9 cellular contexts compared by ENCODE assay signal in the genomic region with DNA sequence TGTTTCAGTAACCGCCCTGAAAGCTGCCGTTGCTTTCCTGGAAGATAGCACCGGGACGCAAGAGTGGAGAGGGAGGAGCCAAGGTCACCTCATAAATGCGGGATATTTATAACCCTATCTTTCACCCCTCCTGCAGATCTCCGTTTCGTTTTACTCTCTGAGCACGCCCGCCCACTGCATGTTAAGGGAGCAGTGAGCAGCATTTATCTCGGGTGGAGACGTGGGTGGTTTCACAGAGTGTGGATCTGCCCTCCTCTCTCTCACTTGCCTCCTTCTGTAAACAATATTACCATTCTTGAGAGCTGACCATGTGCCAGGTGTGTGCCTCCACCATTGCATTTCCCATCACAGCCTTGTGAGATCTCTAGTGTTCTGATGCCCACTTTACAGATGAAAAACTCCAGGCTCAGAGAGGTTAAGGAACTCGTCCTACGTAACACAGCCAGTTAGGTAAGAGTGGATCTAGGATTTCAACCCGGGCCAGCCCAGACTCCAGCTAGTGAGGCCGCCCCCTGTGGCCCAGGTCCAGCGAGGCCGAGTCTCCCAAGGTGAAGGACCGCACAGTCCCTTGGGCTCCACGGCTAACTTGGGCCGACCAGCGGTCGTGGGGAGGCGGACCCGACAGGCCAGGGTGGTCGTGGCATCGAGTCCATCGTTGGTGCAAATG. TPM values are rescaled to one million over a fixed set of nuclear protein-coding genes. Genes with fewer than 3 reads are reported as not detected.
DNase-seq lines count a peak whose midpoint lies in the region; ATAC-seq, FAIRE-seq and TF ChIP-seq lines count a peak whose summit lies in the region.
"Had no signal": no experiment of that assay in that cellular context is flagged by ENCODE, and none has a peak within 500 bp of the region (broad histone marks: within the 10 kb centered on the region; RNA-seq: fewer than 3 reads in every experiment).

No MANE protein-coding gene starts in this region.

- H3K27ac ChIP-seq in C4-2B (peak overlapping the region; percentile 83), PC-9 (peak overlapping the region; percentile 85), brain microvascular endothelial cell (no peak overlapping the region), kidney (ENCODE audit: low read depth in 2 of 2, low read length in 2 of 2) (peak overlapping the region; percentile 97 to 98)

- H3F3A ChIP-seq in PC-9 (ENCODE audit: insufficient read depth, low read depth), result peaks cover 27% of the 10 kb centered on the region

- CTCF ChIA-PET in PC-9 (lab: Charles Lee), result interaction anchor here (0.6 kb wide), 2 partner anchors 158 to 751 kb away, joined by 6 to 10 read pairs; no protein-coding TSS in a partner anchor

- no peaks in the 10 kb centered on the region for H3K9me2 ChIP-seq in PC-9 (ENCODE audit: insufficient read depth)

- in situ Hi-C loops in brain microvascular endothelial cell (cut with HindIII; ENCODE audit: low pct_ligation_motif_present, low sequenced_read_pairs), result no loop called here

- BruUV-seq in PC-9 (replicated peaks; lab: Mats Ljungman, UMichigan), result TSS peak; percentile 70

- peak overlapping the region; percentile 82 for H3K4me2 ChIP-seq in PC-9

- peak overlapping the region; percentile 61 for H2AFZ ChIP-seq in PC-9

- H3K4me3 ChIP-seq in PC-9 (peak overlapping the region; percentile 71), brain microvascular endothelial cell (ENCODE audit: low read depth, low read length) (peak overlapping the region; percentile 63), kidney (ENCODE audit: low read length in 2 of 2) (peak overlapping the region; percentile 59 to 64)

- H3K9ac ChIP-seq in kidney (ENCODE audit: low read length in 2 of 2), result peak overlapping the region; percentile 62 to 94

- H3K9me3 ChIP-seq in PC-9 (ENCODE audit: insufficient read depth, low read depth) (no peaks in the 10 kb centered on the region), kidney (ENCODE audit: control insufficient read depth in 1 of 2, low read length in 2 of 2) (no peaks in the 10 kb centered on the region)

- ATAC-seq in GM19043 (IDR thresholded peaks at IDR 0.05; ENCODE audit: low read depth, unreplicated experiment), result peak; percentile 44
- ATAC-seq in HG03159 (IDR thresholded peaks at IDR 0.05; ENCODE audit: unreplicated experiment), result peak; percentile 28

- intact Hi-C loops in PC-9 (cut with micrococcal nuclease; ENCODE audit: unreplicated experiment) (loop anchor here (1.0 kb wide), 3 partner anchors 19 to 27 kb away; no protein-coding TSS in a partner anchor), kidney (cut with DNase I) (no loop called here)

- no peak for FAIRE-seq in kidney (lab: Jason Lieb, UNC)
- FAIRE-seq: TTC549 had no signal

- no peaks in the 10 kb centered on the region; the same call in 1 of the 2 replicates for H4K20me1 ChIP-seq in PC-9 (ENCODE audit: insufficient read depth)

- H3K36me3 ChIP-seq in PC-9 (ENCODE audit: low read depth), result no peaks in the 10 kb centered on the region
- no peaks in the 10 kb centered on the region for H3K36me3 ChIP-seq in brain microvascular endothelial cell (replicated peaks)
- H3K36me3 ChIP-seq in kidney (ENCODE audit: control insufficient read depth in 1 of 2, insufficient read depth in 2 of 2, low read length in 2 of 2), result no peaks in the 10 kb centered on the region

- TF ChIP-seq CTCF in C4-2B (conservative IDR thresholded peaks at IDR 0.05) (no peak), PC-9 (conservative IDR thresholded peaks at IDR 0.05) (peak; percentile 28; the same call in 1 of the 2 replicates), brain microvascular endothelial cell (IDR thresholded peaks at IDR 0.05; ENCODE audit: low read depth, low read length, missing control alignments) (no peak), kidney (IDR thresholded peaks at IDR 0.05; ENCODE audit: borderline replicate concordance, extremely low read depth, insufficient read depth) (no peak)

- peaks cover 21% of the 10 kb centered on the region for H3K79me2 ChIP-seq in PC-9 (ENCODE audit: low read depth)

- H3K27me3 ChIP-seq in PC-9 (ENCODE audit: insufficient read depth, low read depth), result no peaks in the 10 kb centered on the region
- H3K27me3 ChIP-seq in brain microvascular endothelial cell (replicated peaks), result no peaks in the 10 kb centered on the region

- POLR2A ChIA-PET in PC-9 (lab: Charles Lee; ENCODE audit: unreplicated experiment), result interaction anchor here (0.6 to 1.1 kb wide), 2 partner anchors 11 to 18 kb away, joined by 3 read pairs; no protein-coding TSS in a partner anchor

- DNase-seq in PC-9, result peak; percentile 79 to 90
- no peak for DNase-seq in brain microvascular endothelial cell
- peak; percentile 95 for DNase-seq in kidney
- DNase-seq in stimulated activated CD4-positive, alpha-beta T cell treated with anti-CD3 and anti-CD28 coated beads, Interleukin-12 subunit alpha, Interleukin-12 subunit beta, amount 100 ng/mL, for 4 hours, result peak; percentile 13
- DNase-seq in activated CD8-positive, alpha-beta memory T cell treated with anti-CD3 and anti-CD28 coated beads, Interleukin-2, amount 50 U/mL, for 48 hours, result no peak

- peaks cover 34% of the 10 kb centered on the region for H3K4me1 ChIP-seq in PC-9 (replicated peaks; ENCODE audit: insufficient read depth)
- H3K4me1 ChIP-seq in kidney (ENCODE audit: control insufficient read depth in 1 of 2, insufficient read depth in 1 of 2, low read depth in 1 of 2, low read length in 2 of 2), result peaks cover 5 to 13% of the 10 kb centered on the region in 2 donors

RNA-seq across cellular contexts. Expression of gene SEMA4B, which starts 16.9 kb away (rescaled TPM):
- total RNA-seq in PC-9 (2021), result 63.6 and 70.7 TPM in 2 replicates
- 190 TPM for total RNA-seq in kidney
- 28.7 TPM for polyA plus RNA-seq in kidney (ENCODE audit: insufficient read depth, low read depth, low replicate concordance)

RNA-seq across cellular contexts. Expression of gene CIB1, which starts 49.5 kb away (rescaled TPM):
- total RNA-seq in PC-9 (2021), result 113 and 127 TPM in 2 replicates
- total RNA-seq in kidney, result 158 TPM
- polyA plus RNA-seq in kidney (ENCODE audit: insufficient read depth, low read depth, low replicate concordance), result 321 TPM

RNA-seq across cellular contexts. Expression of gene GDPGP1, which starts 49.8 kb away (rescaled TPM):
- total RNA-seq in PC-9 (2021), result 7.5 and 7.6 TPM in 2 replicates
- 15.3 TPM for total RNA-seq in kidney
- 4.8 TPM for polyA plus RNA-seq in kidney (ENCODE audit: insufficient read depth, low read depth, low replicate concordance)

Comparison
In these comparisons a context has a peak if more than half of its experiments do, and no peak if none do; other contexts are left out.
1. DNase-seq: peak in PC-9 (2 of 2), kidney (single experiment) and stimulated activated CD4-positive, alpha-beta T cell treated with anti-CD3 and anti-CD28 coated beads, Interleukin-12 subunit alpha, Interleukin-12 subunit beta, amount 100 ng/mL, for 4 hours (single experiment); none in brain microvascular endothelial cell (single experiment) and activated CD8-positive, alpha-beta memory T cell treated with anti-CD3 and anti-CD28 coated beads, Interleukin-2, amount 50 U/mL, for 48 hours (single experiment).
2. Peak in every context shown above with its lines, with median percentiles within 50 percentile points of each other: H3K4me3 ChIP-seq.